9 cellular contexts compared by ENCODE assay signal in the genomic region with DNA sequence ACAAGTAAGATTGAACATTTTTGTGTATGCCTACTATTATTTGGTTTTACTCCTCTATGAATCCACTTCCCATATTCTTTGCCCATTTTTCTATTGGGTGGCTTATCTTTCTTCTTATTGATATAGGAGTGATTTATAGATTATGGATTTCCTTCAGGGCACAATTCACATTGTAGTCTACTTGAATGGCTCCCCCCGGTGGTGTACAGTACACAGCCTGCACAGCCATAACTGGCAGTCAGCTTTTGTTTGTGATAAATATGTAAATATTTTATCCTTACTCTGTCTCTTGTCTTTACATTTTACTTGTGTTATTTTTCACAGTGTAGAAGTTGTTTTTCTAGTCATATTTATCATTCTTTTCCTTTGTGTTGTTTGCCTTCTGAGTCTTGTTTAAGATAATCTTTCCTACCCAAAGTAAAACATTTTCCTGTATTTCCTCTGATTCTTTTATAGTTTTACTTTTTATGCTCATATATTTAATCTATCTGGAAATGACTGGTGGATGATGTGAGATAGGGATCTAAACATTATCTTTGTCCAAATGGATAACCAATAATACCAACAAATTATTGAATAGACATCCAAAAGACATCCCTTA. TPM values are rescaled to one million over a fixed set of nuclear protein-coding genes. Genes with fewer than 3 reads are reported as not detected.
A peak's percentile ranks its signal among the peaks of the same experiment; 100 is the strongest.
DNase-seq lines count a peak whose midpoint lies in the region; FAIRE-seq lines count a peak whose summit lies in the region.
"Had no signal": no experiment of that assay in that cellular context is flagged by ENCODE, and none has a peak within 500 bp of the region (broad histone marks: within the 10 kb centered on the region; RNA-seq: fewer than 3 reads in every experiment).

No MANE protein-coding gene starts in this region.

- POLR2A ChIA-PET in activated CD4-positive, alpha-beta T cell treated with anti-CD3 and anti-CD28 coated beads, Interleukin-2, amount 10 ng/mL, durations not matched to agents 7 days and 5 days (lab: Charles Lee): no interaction called here

- no peaks in the 10 kb centered on the region for H3K9me3 Mint-ChIP-seq in activated CD4-positive, alpha-beta T cell treated with anti-CD3 and anti-CD28 coated beads, Interleukin-2, amount 10 ng/mL, durations not matched to agents 7 days and 5 days
- H3K9me3 Mint-ChIP-seq: activated B cell treated with CpG ODN at 0.5 μM for 24 hours had no signal

- H3K27ac Mint-ChIP-seq in activated CD4-positive, alpha-beta T cell treated with anti-CD3 and anti-CD28 coated beads, Interleukin-2, amount 10 ng/mL, durations not matched to agents 7 days and 5 days: no peak overlapping the region
- H3K27ac Mint-ChIP-seq: activated B cell treated with CpG ODN at 0.5 μM for 24 hours had no signal

- no peaks in the 10 kb centered on the region for H3K27me3 Mint-ChIP-seq in activated CD4-positive, alpha-beta T cell treated with anti-CD3 and anti-CD28 coated beads, Interleukin-2, amount 10 ng/mL, durations not matched to agents 7 days and 5 days
- H3K27me3 Mint-ChIP-seq: activated B cell treated with CpG ODN at 0.5 μM for 24 hours had no signal

- peaks cover 10% of the 10 kb centered on the region for H3K4me1 Mint-ChIP-seq in activated CD4-positive, alpha-beta T cell treated with anti-CD3 and anti-CD28 coated beads, Interleukin-2, amount 10 ng/mL, durations not matched to agents 7 days and 5 days

- CTCF ChIA-PET in activated CD4-positive, alpha-beta T cell treated with anti-CD3 and anti-CD28 coated beads, Interleukin-2, amount 10 ng/mL, durations not matched to agents 7 days and 5 days (lab: Charles Lee): interaction anchor here (0.7 to 1.1 kb wide), 4 partner anchors 11 to 121 kb away, joined by 3 to 4 read pairs (median 3); no protein-coding TSS in a partner anchor

- no peak overlapping the region for H3K4me3 Mint-ChIP-seq in activated CD4-positive, alpha-beta T cell treated with anti-CD3 and anti-CD28 coated beads, Interleukin-2, amount 10 ng/mL, durations not matched to agents 7 days and 5 days
- H3K4me3 Mint-ChIP-seq: activated B cell treated with CpG ODN at 0.5 μM for 24 hours had no signal

- FAIRE-seq in frontal cortex (lab: Jason Lieb, UNC): peak; percentile 6

- DNase-seq in NCI-H2081 (lab: John Stamatoyannopoulos, UW) (peak; percentile 8 to 32), NCI-H2081 treated with DMSO at 0.1 percent for 48 hours (lab: John Stamatoyannopoulos, UW) (no peak), frontal cortex (ENCODE audit: low spot score in 2 of 2) (no peak), ecto neural progenitor cell (ENCODE audit: low spot score) (no peak), middle frontal gyrus (ENCODE audit: extremely low spot score, low spot score) (no peak), GM19240 (ENCODE audit: insufficient read length, low spot score) (no peak)
- DNase-seq in activated CD4-positive, alpha-beta T cell treated with anti-CD3 and anti-CD28 coated beads, Interleukin-2, amount 10 ng/mL, durations not matched to agents 7 days and 5 days: peak; percentile 61
- peak; percentile 6 for DNase-seq in stimulated activated CD8-positive, alpha-beta memory T cell treated with anti-CD3 and anti-CD28 coated beads, Interleukin-4, amount 100 ng/mL, for 24 hours (ENCODE audit: low read depth)
- DNase-seq: activated B cell treated with CpG ODN at 0.5 μM for 24 hours had no signal

- H3K36me3 Mint-ChIP-seq in activated CD4-positive, alpha-beta T cell treated with anti-CD3 and anti-CD28 coated beads, Interleukin-2, amount 10 ng/mL, durations not matched to agents 7 days and 5 days (ENCODE audit: low read depth): no peaks in the 10 kb centered on the region

RNA-seq across cellular contexts. Expression of gene CALD1, which starts 23.9 kb away (rescaled TPM):
- under 1 TPM; 0.10 to 0.17 TPM for total RNA-seq in activated CD4-positive, alpha-beta T cell treated with anti-CD3 and anti-CD28 coated beads, Interleukin-2, amount 10 ng/mL, durations not matched to agents 7 days and 5 days
- 27.3 TPM for total RNA-seq in frontal cortex

Comparison
In these comparisons a context has a peak if more than half of its experiments do, and no peak if none do; other contexts are left out.
1. DNase-seq: peak in NCI-H2081 (2 of 2), activated CD4-positive, alpha-beta T cell treated with anti-CD3 and anti-CD28 coated beads, Interleukin-2, amount 10 ng/mL, durations not matched to agents 7 days and 5 days (single experiment) and stimulated activated CD8-positive, alpha-beta memory T cell treated with anti-CD3 and anti-CD28 coated beads, Interleukin-4, amount 100 ng/mL, for 24 hours (single experiment); none in NCI-H2081 treated with DMSO at 0.1 percent for 48 hours (single experiment), frontal cortex (0 of 2), ecto neural progenitor cell (single experiment), middle frontal gyrus (single experiment) and GM19240 (single experiment).
2. RNA of gene CALD1, which starts 23.9 kb away (total RNA-seq): 27.3 TPM in frontal cortex (single experiment); 0.10 to 0.17 TPM in activated CD4-positive, alpha-beta T cell treated with anti-CD3 and anti-CD28 coated beads, Interleukin-2, amount 10 ng/mL, durations not matched to agents 7 days and 5 days; every median in the first group is over 10 times any median in the second.